8 cellular contexts compared by ENCODE assay signal in genomic region chr1:42784946-42785693, GRCh38. TPM values are rescaled to one million over a fixed set of nuclear protein-coding genes. Genes with fewer than 3 reads are reported as not detected.
DNase-seq lines count a peak whose midpoint lies in the region; ATAC-seq and TF ChIP-seq lines count a peak whose summit lies in the region.

TMEM269 (plus strand) TSS chr1:42784991; CDS start chr1:42789894, 4,903 bp downstream.

- H3K27me3 ChIP-seq in Peyer's patch (no peaks in the 10 kb centered on the region), right cardiac atrium (ENCODE audit: control insufficient read depth, insufficient read depth) (no peaks in the 10 kb centered on the region)

- H3K27ac ChIP-seq in Peyer's patch (peak within 1 kb of the TSS in 1 of 4 donors; percentile 12), right cardiac atrium (ENCODE audit: low read length) (no peak within 1 kb of the TSS)

- no peak for TF ChIP-seq CTCF in Peyer's patch (IDR thresholded peaks at IDR 0.05)

- peaks cover 0 to 13% (median 0%) of the 10 kb centered on the region in 4 donors for H3K4me1 ChIP-seq in Peyer's patch
- no peaks in the 10 kb centered on the region for H3K4me1 ChIP-seq in right cardiac atrium (ENCODE audit: control insufficient read depth, insufficient read depth, low read length)

- intact Hi-C loops in right cardiac atrium (cut with DNase I) = loop anchor here in 1 of 4 donors (10.0 kb wide), 1 partner anchor 290 kb away; no protein-coding TSS in a partner anchor

- H3K36me3 ChIP-seq in Peyer's patch = peaks cover 0 to 18% (median 3%) of the 10 kb centered on the region in 3 donors

- DNase-seq in Peyer's patch = peak; percentile 20 to 55 (median 54)
- peak; percentile 51 for DNase-seq in activated naive CD4-positive, alpha-beta T cell treated with anti-CD3 and anti-CD28 coated beads, Interleukin-2, amount 50 U/mL, for 16 hours
- peak; percentile 32 to 74 (median 62) for DNase-seq in right cardiac atrium
- DNase-seq in stimulated activated CD4-positive, alpha-beta T cell treated with anti-CD3 and anti-CD28 coated beads, Interleukin-1b, Interleukin-23, amount 100 ng/mL, for 48 hours = peak; percentile 52
- DNase-seq in COLO668 (lab: John Stamatoyannopoulos, UW; ENCODE audit: unreplicated experiment) = no peak
- DNase-seq in NCI-H524 treated with DMSO at 0.1 percent for 48 hours (lab: John Stamatoyannopoulos, UW) = no peak
- DNase-seq in mesenteric fat pad (ENCODE audit: low spot score) = no peak

- WGBS in right cardiac atrium = 9% methylated on average over 54 of the region's 54 CpGs

- peak within 1 kb of the TSS; percentile 15 to 49 (median 44) for H3K4me3 ChIP-seq in Peyer's patch
- peak within 1 kb of the TSS; percentile 34 for H3K4me3 ChIP-seq in right cardiac atrium (ENCODE audit: low read length)

- no peak for TF ChIP-seq POLR2A in Peyer's patch (IDR thresholded peaks at IDR 0.05)

- peak; percentile 52 to 60 for ATAC-seq in right cardiac atrium
- no peak for ATAC-seq in GM19023 (IDR thresholded peaks at IDR 0.05; ENCODE audit: unreplicated experiment)

- H3K9me3 ChIP-seq in Peyer's patch = no peaks in the 10 kb centered on the region
- no peaks in the 10 kb centered on the region for H3K9me3 ChIP-seq in right cardiac atrium (ENCODE audit: control insufficient read depth, low read length)

RNA-seq across cellular contexts. Expression of gene TMEM269, which starts in this region (rescaled TPM):
- total RNA-seq in Peyer's patch (not detected), right cardiac atrium (under 1 TPM in 1 of 4 donors, not detected in 3; 0.06 TPM), mesenteric fat pad (not detected)
- not detected for polyA plus RNA-seq in right cardiac atrium

Comparison
In these comparisons a context has a peak if more than half of its experiments do, and no peak if none do; other contexts are left out.
1. Peak in DNase-seq and H3K4me3 ChIP-seq in Peyer's patch; RNA of the gene not detected or under 1 TPM.
2. Peak in DNase-seq, ATAC-seq and H3K4me3 ChIP-seq in right cardiac atrium; RNA of the gene not detected or under 1 TPM.
3. DNase-seq: peak in activated naive CD4-positive, alpha-beta T cell treated with anti-CD3 and anti-CD28 coated beads, Interleukin-2, amount 50 U/mL, for 16 hours (single experiment) and stimulated activated CD4-positive, alpha-beta T cell treated with anti-CD3 and anti-CD28 coated beads, Interleukin-1b, Interleukin-23, amount 100 ng/mL, for 48 hours (single experiment); none in COLO668 (single experiment), NCI-H524 treated with DMSO at 0.1 percent for 48 hours (single experiment) and mesenteric fat pad (single experiment).